8 cellular contexts compared by ENCODE assay signal in the genomic region with DNA sequence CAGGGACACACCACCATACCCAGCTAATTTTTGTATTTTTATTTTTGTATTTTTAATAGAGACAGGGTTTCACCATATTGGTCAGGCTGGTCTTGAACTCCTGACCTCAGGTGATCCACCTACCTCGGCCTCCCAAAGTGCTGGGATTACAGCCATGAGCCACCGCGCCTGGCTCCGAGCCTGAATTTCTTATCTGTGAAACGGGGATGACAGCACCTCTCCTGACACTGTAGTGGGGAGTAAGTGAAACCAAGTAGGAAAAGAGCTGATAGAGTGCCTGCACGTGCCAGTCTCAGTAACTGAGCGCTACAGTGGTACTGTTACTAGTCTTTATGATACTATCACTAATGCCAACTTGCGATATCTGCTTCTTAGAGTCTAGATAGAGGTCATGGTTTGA. TPM values are rescaled to one million over a fixed set of nuclear protein-coding genes. Genes with fewer than 3 reads are reported as not detected.
DNase-seq lines count a peak whose midpoint lies in the region; ATAC-seq, FAIRE-seq and TF ChIP-seq lines count a peak whose summit lies in the region.
"Not testable (repeated sequence)": the region's sequence is repeated elsewhere in the genome, so short reads cannot be mapped to it uniquely, and the experiment has no call there.

No MANE protein-coding gene starts in this region.

- not testable (repeated sequence) for H3K27ac ChIP-seq in K562 (ENCODE audit: extremely low read depth, low read depth, low read length)
- H3K27ac ChIP-seq in heart right ventricle: peak overlapping the region in 1 of 10 donors; percentile 12

- not testable (repeated sequence) for H3K27me3 ChIP-seq in K562 (ENCODE audit: control insufficient read depth in 2 of 2, insufficient read depth in 2 of 2, low read length in 2 of 2); heart right ventricle

- not testable (repeated sequence) for TF ChIP-seq CTCF in CD14-positive monocyte (IDR thresholded peaks at IDR 0.05); K562 (IDR thresholded peaks at IDR 0.05 in 2 of 3, conservative IDR thresholded peaks at IDR 0.05 in 1 of 3; ENCODE audit: insufficient read depth in 2 of 3, low read depth in 1 of 3, low read length in 3 of 3); heart right ventricle (IDR thresholded peaks at IDR 0.05)

- in situ Hi-C loops in K562 (cut with MboI): not testable (repeated sequence)

- WGBS in K562 (ENCODE audit: insufficient coverage, low coverage, missing lambda C conversion rate): 11% methylated on average over 8 of the region's 8 CpGs
- WGBS in heart right ventricle, 2 donors: 43 to 50% methylated on average over 8 of the region's 8 CpGs

- TF ChIP-seq RAD21 in K562 (CRISPR knock-in tag; conservative IDR thresholded peaks at IDR 0.05 in 1 of 2, IDR thresholded peaks at IDR 0.05 in 1 of 2): not testable (repeated sequence)

- not testable (repeated sequence) for H4K20me1 ChIP-seq in K562 (replicated peaks; ENCODE audit: control insufficient read depth, insufficient read depth, low read length)

- peaks cover 83 to 99% of the 10 kb centered on the region in 2 donors for H3K36me3 Mint-ChIP-seq in CD14-positive monocyte
- peaks cover 66% of the 10 kb centered on the region for H3K36me3 Mint-ChIP-seq in activated CD4-positive, alpha-beta memory T cell treated with anti-CD3 and anti-CD28 coated beads for 36 hours

- H3K27me3 Mint-ChIP-seq in CD14-positive monocyte (ENCODE audit: low read depth in 3 of 3); activated CD4-positive, alpha-beta memory T cell treated with anti-CD3 and anti-CD28 coated beads for 36 hours: not testable (repeated sequence)

- not testable (repeated sequence) for TF ChIP-seq EP300 in K562 (IDR thresholded peaks at IDR 0.05; ENCODE audit: low read length)

- not testable (repeated sequence) for H3K9me1 ChIP-seq in K562 (ENCODE audit: control insufficient read depth, insufficient read depth, low read length)

- not testable (repeated sequence) for H3K9me3 ChIP-seq in K562 (replicated peaks; ENCODE audit: control insufficient read depth, insufficient read depth, low read depth, low read length); heart right ventricle

- CTCF ChIA-PET in activated CD4-positive, alpha-beta memory T cell treated with anti-CD3 and anti-CD28 coated beads for 36 hours (lab: Charles Lee): not testable (repeated sequence)
- CTCF ChIA-PET in K562 (lab: Yijun Ruan, JAX; ENCODE audit: low intra/inter-chr PET ratio): interaction anchor here (0.6 kb wide), 1 partner anchor 82 kb away, joined by 4 read pairs; no protein-coding TSS in a partner anchor

- not testable (repeated sequence) for H3K9ac ChIP-seq in K562 (ENCODE audit: insufficient read depth in 1 of 2, low read depth in 2 of 2, low read length in 2 of 2)

- FAIRE-seq in K562 (lab: Jason Lieb, UNC): peak; percentile 58

- not testable (repeated sequence) for H2AFZ ChIP-seq in K562 (ENCODE audit: low read depth, low read length)

- not testable (repeated sequence) for TF ChIP-seq POLR2A in K562 (conservative IDR thresholded peaks at IDR 0.05)

- peak overlapping the region in 5 of 7 donors; percentile 8 to 78 (median 55) for H3K27ac Mint-ChIP-seq in CD14-positive monocyte
- H3K27ac Mint-ChIP-seq in activated CD4-positive, alpha-beta memory T cell treated with anti-CD3 and anti-CD28 coated beads for 36 hours: peak overlapping the region; percentile 38

- peak; percentile 67; the same call in 2 of the 3 replicates for ATAC-seq in K562
- ATAC-seq in Right ventricle myocardium inferior: peak; percentile 82
- ATAC-seq in heart right ventricle: peak; percentile 48 to 88 (median 82)
- ATAC-seq in left ventricle myocardium superior: peak; percentile 94
- peak; percentile 82 for ATAC-seq in left lobe of liver

- H3K79me2 ChIP-seq in K562 (ENCODE audit: control insufficient read depth, insufficient read depth, low read length): not testable (repeated sequence)

- not testable (repeated sequence) for H3K4me2 ChIP-seq in K562 (ENCODE audit: insufficient read depth, low read length)

- not testable (repeated sequence) for H3K4me3 ChIP-seq in K562, heart right ventricle

- not testable (repeated sequence) for H3K9me3 Mint-ChIP-seq in CD14-positive monocyte; activated CD4-positive, alpha-beta memory T cell treated with anti-CD3 and anti-CD28 coated beads for 36 hours

- DNase-seq in CD14-positive monocyte (ENCODE audit: low spot score); activated CD4-positive, alpha-beta memory T cell treated with anti-CD3 and anti-CD28 coated beads for 36 hours; Right ventricle myocardium inferior (ENCODE audit: missing footprints): not testable (repeated sequence)
- DNase-seq in OCI-M1 (lab: John Stamatoyannopoulos, UW): peak; percentile 61
- DNase-seq in K562 (ENCODE audit: extremely low read depth in 1 of 4, low spot score in 3 of 4): peak in 2 of 4 experiments; percentile 39 to 41
- DNase-seq in heart right ventricle: peak; percentile 36 to 52
- peak; percentile 75 for DNase-seq in left ventricle myocardium superior
- DNase-seq in left lobe of liver (ENCODE audit: low spot score): peak; percentile 73

- not testable (repeated sequence) for H3K4me1 Mint-ChIP-seq in CD14-positive monocyte
- H3K4me1 Mint-ChIP-seq in activated CD4-positive, alpha-beta memory T cell treated with anti-CD3 and anti-CD28 coated beads for 36 hours (ENCODE audit: low read depth): peaks cover 13% of the 10 kb centered on the region

- intact Hi-C loops in CD14-positive monocyte (cut with micrococcal nuclease); activated CD4-positive, alpha-beta memory T cell treated with anti-CD3 and anti-CD28 coated beads for 36 hours (cut with micrococcal nuclease); K562 (cut with micrococcal nuclease); Right ventricle myocardium inferior (cut with DNase I); left ventricle myocardium superior (cut with micrococcal nuclease): not testable (repeated sequence)
- intact Hi-C loops in heart right ventricle (cut with DNase I): loop anchor here in 1 of 10 donors (10.0 kb wide), 1 partner anchor 60 kb away; no protein-coding TSS in a partner anchor

- BruUV-seq in K562 (replicated peaks; lab: Mats Ljungman, UMichigan): not testable (repeated sequence)

- H3K4me3 Mint-ChIP-seq in CD14-positive monocyte; activated CD4-positive, alpha-beta memory T cell treated with anti-CD3 and anti-CD28 coated beads for 36 hours: not testable (repeated sequence)

- H3K4me1 ChIP-seq in K562 (replicated peaks in 1 of 2; ENCODE audit: control insufficient read depth in 2 of 2, insufficient read depth in 2 of 2, low read length in 2 of 2); heart right ventricle: not testable (repeated sequence)

- not testable (repeated sequence) for H3K36me3 ChIP-seq in K562 (ENCODE audit: control insufficient read depth, insufficient read depth, low read length)
- peaks cover 24 to 100% (median 94%) of the 10 kb centered on the region in 9 donors for H3K36me3 ChIP-seq in heart right ventricle

- POLR2A ChIA-PET in activated CD4-positive, alpha-beta memory T cell treated with anti-CD3 and anti-CD28 coated beads for 36 hours (lab: Charles Lee): not testable (repeated sequence)
- POLR2A ChIA-PET in K562 (lab: Yijun Ruan, JAX): interaction anchor here (1.0 kb wide), 1 partner anchor 10 kb away, joined by 5 read pairs; no protein-coding TSS in a partner anchor

TF ChIP-seq in K562, 482 proteins besides CTCF, POLR2A, EP300 and RAD21 (continues in another document):
- TF ChIP-seq ARID1B (IDR thresholded peaks at IDR 0.05): peak; percentile 49
- 0 out of 4 replicates have a peak, but pooled peaks of 1 of the 2 experiments have one; percentile 39 for TF ChIP-seq KDM1A (IDR thresholded peaks at IDR 0.05)
- 0 out of 2 replicates have a peak, but pooled peaks have one; percentile 19 for TF ChIP-seq SMARCA4 (IDR thresholded peaks at IDR 0.05)
- peak; percentile 73 for TF ChIP-seq NFIC (IDR thresholded peaks at IDR 0.05)
- TF ChIP-seq L3MBTL2 (IDR thresholded peaks at IDR 0.05): peak; percentile 39; the same call in 1 of the 2 replicates
- peak; percentile 48 for TF ChIP-seq CBFA2T3 (IDR thresholded peaks at IDR 0.05)
- peak; percentile 25; the same call in 1 of the 2 replicates for TF ChIP-seq DPF2 (IDR thresholded peaks at IDR 0.05)
- peak; percentile 52 for TF ChIP-seq MEIS2 (IDR thresholded peaks at IDR 0.05; ENCODE audit: partially characterized antibody)
- TF ChIP-seq BHLHE40 (IDR thresholded peaks at IDR 0.05; ENCODE audit: low read length): peak; percentile 96

RNA-seq across cellular contexts. Expression of a gene that starts 32.8 kb away (rescaled TPM):
- polyA plus RNA-seq in CD14-positive monocyte (1 to 10 TPM; 6.2 to 8.5 TPM), K562 (2011; rRNA removed) (8.3 and 16.5 TPM in 2 replicates), K562 (2014; fragmentation: Illumina TruSeq; extraction: Trizol) (6.8 and 8.5 TPM in 2 replicates), K562 (2014; fragmentation: Nextera tagmentation; extraction: Ambion mirVana) (1 to 10 TPM; 1.5 to 2.1 TPM), K562 (2014; rRNA removed) (5.0 and 6.0 TPM in 2 replicates), heart right ventricle (100 to 1,000 TPM; 119 to 177 TPM)
- 100 to 1,000 TPM; 228 TPM for total RNA-seq in activated CD4-positive, alpha-beta memory T cell treated with anti-CD3 and anti-CD28 coated beads for 36 hours
- 83.7 and 109 TPM in 2 replicates for total RNA-seq in K562 (2011; cell fraction: chromatin; rRNA removed; ENCODE audit: low replicate concordance)
- 46.7 and 52.4 TPM in 2 replicates for total RNA-seq in K562 (2011; cell fraction: nucleolus; rRNA removed)
- total RNA-seq in K562 (2011; cell fraction: nucleoplasm; rRNA removed): 52.9 and 60.3 TPM in 2 replicates
- total RNA-seq in K562 (2014; rRNA removed) (7.0 and 10.8 TPM in 2 replicates), K562 (2014; rRNA removed; fragmentation: Illumina TruSeq; extraction: Trizol) (4.5 and 4.7 TPM in 2 replicates), K562 (2015; rRNA removed; fragmentation: Illumina TruSeq; extraction: Trizol) (10.4 and 11.5 TPM in 2 replicates), K562 (2021) (13.5 and 13.7 TPM in 2 replicates), Right ventricle myocardium inferior (247 TPM), heart right ventricle (100 to 1,000 TPM; 250 to 449 (median 379) TPM), left ventricle myocardium superior (244 TPM), left lobe of liver (75.7 TPM)
- 10.2 and 13.4 TPM in 2 replicates for polyA plus RNA-seq in K562 (2011; cell fraction: cytosol; rRNA removed)
- polyA plus RNA-seq in K562 (2011; cell fraction: nucleus; rRNA removed): 65.4 and 117 TPM in 2 replicates
- 20.3 and 34.9 TPM in 2 replicates for polyA plus RNA-seq in K562 (2012)
- polyA minus RNA-seq in K562 (2011; rRNA and poly(A)+ RNA removed): 25.3 and 27.0 TPM in 2 replicates
- 14.7 and 15.7 TPM in 2 replicates for polyA minus RNA-seq in K562 (2011; cell fraction: cytosol; rRNA and poly(A)+ RNA removed)
- polyA minus RNA-seq in K562 (2011; cell fraction: nucleus; rRNA and poly(A)+ RNA removed): 25.7 and 72.6 TPM in 2 replicates
